Comparison of ENCODE assay signal across 20 cellular contexts in the genomic region with DNA sequence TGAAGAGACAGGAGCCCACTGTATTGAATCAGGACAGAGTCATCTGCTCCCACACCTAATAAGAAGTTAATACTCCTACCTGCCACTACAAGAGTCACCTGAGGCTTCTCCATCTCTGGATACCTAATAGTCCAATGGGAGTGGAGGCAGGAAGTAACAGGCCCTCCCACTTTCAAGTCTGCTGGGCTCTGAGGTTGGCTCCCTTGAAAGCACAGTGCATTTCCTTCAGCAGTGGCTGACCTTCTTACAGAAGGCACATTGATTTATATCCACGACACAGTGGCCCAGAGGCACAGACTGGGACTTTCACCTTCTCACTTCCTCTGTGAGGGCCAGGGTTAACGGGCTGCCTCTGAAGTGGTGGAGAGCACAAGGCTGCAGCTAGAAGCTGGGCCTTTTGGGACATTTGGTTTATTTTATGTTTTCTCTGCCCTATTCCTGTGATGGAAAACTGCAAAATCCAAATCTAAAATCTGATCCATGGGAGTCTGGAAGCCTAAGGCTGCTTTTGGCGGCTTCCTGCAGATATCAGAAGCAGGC. TPM values are rescaled to one million over a fixed set of nuclear protein-coding genes. Genes with fewer than 3 reads are reported as not detected.
DNase-seq lines count a peak whose midpoint lies in the region; ATAC-seq and TF ChIP-seq lines count a peak whose summit lies in the region.
"Had no signal": no experiment of that assay in that cellular context is flagged by ENCODE, and none has a peak within 500 bp of the region (broad histone marks: within the 10 kb centered on the region; RNA-seq: fewer than 3 reads in every experiment).

No MANE protein-coding gene starts in this region.

- no peak for TF ChIP-seq POLR2A in right lobe of liver (IDR thresholded peaks at IDR 0.05)

- ATAC-seq in DND-41 (ENCODE audit: insufficient read depth, low read depth) (peak; percentile 22; the same call in 1 of the 3 replicates), GM19351 (IDR thresholded peaks at IDR 0.05; ENCODE audit: unreplicated experiment) (peak; percentile 79), HG03432 (IDR thresholded peaks at IDR 0.05; ENCODE audit: unreplicated experiment) (peak; percentile 84), left lobe of liver (no peak), HG02642 (IDR thresholded peaks at IDR 0.05; ENCODE audit: poor library complexity, unreplicated experiment) (no peak), GM19467 (IDR thresholded peaks at IDR 0.05; ENCODE audit: unreplicated experiment) (no peak), right lobe of liver (no peak)
- ATAC-seq: PC-3 had no signal

- no peaks in the 10 kb centered on the region for H3K4me1 ChIP-seq in DND-41 (ENCODE audit: insufficient read depth, low read length)
- H3K4me1 ChIP-seq in right lobe of liver: no peaks in the 10 kb centered on the region
- H3K4me1 ChIP-seq: SJCRH30 had no signal

- H3K9me3 ChIP-seq in DND-41 (ENCODE audit: insufficient read depth, low read length, severe bottlenecking): no peaks in the 10 kb centered on the region
- H3K9me3 ChIP-seq in right lobe of liver: no peaks in the 10 kb centered on the region
- H3K9me3 ChIP-seq: SJCRH30 had no signal

- 34% methylated on average over 2 of the region's 3 CpGs for WGBS in right lobe of liver (ENCODE audit: insufficient coverage, low coverage, low lambda C conversion rate, missing lambda C conversion rate)

- H3K27me3 ChIP-seq in DND-41 (ENCODE audit: insufficient read depth, low read length, poor library complexity): no peaks in the 10 kb centered on the region
- H3K27me3 ChIP-seq in right lobe of liver: no peaks in the 10 kb centered on the region
- H3K27me3 ChIP-seq: SJCRH30 had no signal

- H2AFZ ChIP-seq in DND-41 (ENCODE audit: low read depth, low read length): no peak overlapping the region

- H3K36me3 ChIP-seq in DND-41 (ENCODE audit: insufficient read depth, low read length): no peaks in the 10 kb centered on the region
- no peaks in the 10 kb centered on the region for H3K36me3 ChIP-seq in right lobe of liver
- H3K36me3 ChIP-seq: SJCRH30 had no signal

- no peak overlapping the region for H3K4me3 ChIP-seq in DND-41 (ENCODE audit: low read depth in 1 of 2, low read length in 2 of 2)
- H3K4me3 ChIP-seq in right lobe of liver: no peak overlapping the region
- H3K4me3 ChIP-seq: SJCRH30 had no signal

- no peak overlapping the region for H3K27ac ChIP-seq in DND-41 (ENCODE audit: low read length)
- no peak overlapping the region for H3K27ac ChIP-seq in right lobe of liver
- H3K27ac ChIP-seq: SJCRH30 had no signal

- intact Hi-C loops in right lobe of liver (cut with DNase I): no loop called here

- no peaks in the 10 kb centered on the region for H4K20me1 ChIP-seq in DND-41 (ENCODE audit: insufficient read depth, low read length)

- no peak overlapping the region for H3K4me2 ChIP-seq in DND-41 (ENCODE audit: insufficient read depth, low read length)

- TF ChIP-seq CTCF in DND-41 (IDR thresholded peaks at IDR 0.05; ENCODE audit: borderline replicate concordance, extremely low read depth, low read length, poor library complexity, severe bottlenecking) (no peak), right lobe of liver (IDR thresholded peaks at IDR 0.05) (no peak)

- H3K9ac ChIP-seq in DND-41 (ENCODE audit: low read depth, low read length): no peak overlapping the region

- no peaks in the 10 kb centered on the region for H3K79me2 ChIP-seq in DND-41 (ENCODE audit: insufficient read depth, low read length)

- DNase-seq in DND-41: no peak
- peak; percentile 39 for DNase-seq in kidney tubule cell (ENCODE audit: low spot score)
- DNase-seq in left lobe of liver (ENCODE audit: low spot score): no peak
- no peak for DNase-seq in right lobe of liver
- DNase-seq: 8988T, DMS 273 treated with DMSO at 0.1 percent for 48 hours, GOT3, IMR-90, NCI-H1417 treated with DMSO at 0.1 percent for 48 hours, NCI-H187 treated with DMSO at 0.1 percent for 48 hours, NCI-H2227 treated with DMSO at 0.1 percent for 48 hours, NCI-H510A treated with DMSO at 0.1 percent for 48 hours, NCI-H82, PC-3, SJCRH30 had no signal

RNA-seq across cellular contexts. Expression of a gene that starts 38.1 kb away (rescaled TPM):
- total RNA-seq in left lobe of liver (not detected), right lobe of liver (not detected)
- total RNA-seq: IMR-90, MCF 10A had no signal

RNA-seq across cellular contexts. Expression of a gene that starts 48.3 kb away (rescaled TPM):
- total RNA-seq in left lobe of liver: 11.8 TPM
- total RNA-seq in right lobe of liver: 10 to 100 TPM; 14.2 to 23.7 (median 18.0) TPM

Comparison
In these comparisons a context has a peak if more than half of its experiments do, and no peak if none do; other contexts are left out.
1. ATAC-seq: peak in DND-41 (single experiment), GM19351 (single experiment) and HG03432 (single experiment); none in left lobe of liver (single experiment), HG02642 (single experiment), GM19467 (single experiment) and right lobe of liver (0 of 4).